1 cellular context compared by ENCODE assay signal in the genomic region with DNA sequence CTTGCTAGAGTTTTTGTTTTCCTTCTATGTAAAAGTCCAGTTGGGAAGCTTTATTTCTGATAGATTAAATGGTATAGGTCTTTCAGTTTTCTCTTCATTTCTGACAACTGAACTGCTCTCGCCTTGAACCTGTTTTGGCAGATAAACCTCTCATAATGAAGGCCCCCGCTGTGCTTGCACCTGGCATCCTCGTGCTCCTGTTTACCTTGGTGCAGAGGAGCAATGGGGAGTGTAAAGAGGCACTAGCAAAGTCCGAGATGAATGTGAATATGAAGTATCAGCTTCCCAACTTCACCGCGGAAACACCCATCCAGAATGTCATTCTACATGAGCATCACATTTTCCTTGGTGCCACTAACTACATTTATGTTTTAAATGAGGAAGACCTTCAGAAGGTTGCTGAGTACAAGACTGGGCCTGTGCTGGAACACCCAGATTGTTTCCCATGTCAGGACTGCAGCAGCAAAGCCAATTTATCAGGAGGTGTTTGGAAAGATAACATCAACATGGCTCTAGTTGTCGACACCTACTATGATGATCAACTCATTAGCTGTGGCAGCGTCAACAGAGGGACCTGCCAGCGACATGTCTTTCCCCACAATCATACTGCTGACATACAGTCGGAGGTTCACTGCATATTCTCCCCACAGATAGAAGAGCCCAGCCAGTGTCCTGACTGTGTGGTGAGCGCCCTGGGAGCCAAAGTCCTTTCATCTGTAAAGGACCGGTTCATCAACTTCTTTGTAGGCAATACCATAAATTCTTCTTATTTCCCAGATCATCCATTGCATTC.
A peak's percentile ranks its signal among the peaks of the same experiment; 100 is the strongest.
TF ChIP-seq lines count a peak whose summit lies in the region.

No MANE protein-coding gene starts in this region.

TF ChIP-seq in HEK293, 187 proteins besides CTCF, POLR2A, EP300 and RAD21 (continued from another document):
- TF ChIP-seq, protein P1, sequence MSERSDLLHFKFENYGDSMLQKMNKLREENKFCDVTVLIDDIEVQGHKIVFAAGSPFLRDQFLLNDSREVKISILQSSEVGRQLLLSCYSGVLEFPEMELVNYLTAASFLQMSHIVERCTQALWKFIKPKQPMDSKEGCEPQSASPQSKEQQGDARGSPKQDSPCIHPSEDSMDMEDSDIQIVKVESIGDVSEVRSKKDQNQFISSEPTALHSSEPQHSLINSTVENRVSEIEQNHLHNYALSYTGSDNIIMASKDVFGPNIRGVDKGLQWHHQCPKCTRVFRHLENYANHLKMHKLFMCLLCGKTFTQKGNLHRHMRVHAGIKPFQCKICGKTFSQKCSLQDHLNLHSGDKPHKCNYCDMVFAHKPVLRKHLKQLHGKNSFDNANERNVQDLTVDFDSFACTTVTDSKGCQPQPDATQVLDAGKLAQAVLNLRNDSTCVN (tag by site-specific recombination; optimal IDR thresholded peaks at IDR 0.05): no peak
- TF ChIP-seq ZIC2 (tag by site-specific recombination; IDR thresholded peaks at IDR 0.05): peak; percentile 25; the same call in 1 of the 2 replicates
- peak; percentile 100 for TF ChIP-seq ZNF2 (tag by site-specific recombination; IDR thresholded peaks at IDR 0.05)
- TF ChIP-seq ZNF112 (tag by site-specific recombination; IDR thresholded peaks at IDR 0.05): no peak
- no peak for TF ChIP-seq ZBTB20 (tag by site-specific recombination; IDR thresholded peaks at IDR 0.05)
- TF ChIP-seq, protein P2, sequence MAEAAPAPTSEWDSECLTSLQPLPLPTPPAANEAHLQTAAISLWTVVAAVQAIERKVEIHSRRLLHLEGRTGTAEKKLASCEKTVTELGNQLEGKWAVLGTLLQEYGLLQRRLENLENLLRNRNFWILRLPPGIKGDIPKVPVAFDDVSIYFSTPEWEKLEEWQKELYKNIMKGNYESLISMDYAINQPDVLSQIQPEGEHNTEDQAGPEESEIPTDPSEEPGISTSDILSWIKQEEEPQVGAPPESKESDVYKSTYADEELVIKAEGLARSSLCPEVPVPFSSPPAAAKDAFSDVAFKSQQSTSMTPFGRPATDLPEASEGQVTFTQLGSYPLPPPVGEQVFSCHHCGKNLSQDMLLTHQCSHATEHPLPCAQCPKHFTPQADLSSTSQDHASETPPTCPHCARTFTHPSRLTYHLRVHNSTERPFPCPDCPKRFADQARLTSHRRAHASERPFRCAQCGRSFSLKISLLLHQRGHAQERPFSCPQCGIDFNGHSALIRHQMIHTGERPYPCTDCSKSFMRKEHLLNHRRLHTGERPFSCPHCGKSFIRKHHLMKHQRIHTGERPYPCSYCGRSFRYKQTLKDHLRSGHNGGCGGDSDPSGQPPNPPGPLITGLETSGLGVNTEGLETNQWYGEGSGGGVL (tag by site-specific recombination; IDR thresholded peaks at IDR 0.05): no peak
- no peak for TF ChIP-seq ZNF221 (tag by site-specific recombination; IDR thresholded peaks at IDR 0.05; ENCODE audit: borderline replicate concordance)
- TF ChIP-seq ZNF10 (tag by site-specific recombination; IDR thresholded peaks at IDR 0.05): no peak
- TF ChIP-seq ZNF529 (tag by site-specific recombination; IDR thresholded peaks at IDR 0.05; ENCODE audit: insufficient replicate concordance): no peak
- TF ChIP-seq ZNF214 (tag by site-specific recombination; IDR thresholded peaks at IDR 0.05; ENCODE audit: borderline replicate concordance): no peak
- TF ChIP-seq, protein P3, sequence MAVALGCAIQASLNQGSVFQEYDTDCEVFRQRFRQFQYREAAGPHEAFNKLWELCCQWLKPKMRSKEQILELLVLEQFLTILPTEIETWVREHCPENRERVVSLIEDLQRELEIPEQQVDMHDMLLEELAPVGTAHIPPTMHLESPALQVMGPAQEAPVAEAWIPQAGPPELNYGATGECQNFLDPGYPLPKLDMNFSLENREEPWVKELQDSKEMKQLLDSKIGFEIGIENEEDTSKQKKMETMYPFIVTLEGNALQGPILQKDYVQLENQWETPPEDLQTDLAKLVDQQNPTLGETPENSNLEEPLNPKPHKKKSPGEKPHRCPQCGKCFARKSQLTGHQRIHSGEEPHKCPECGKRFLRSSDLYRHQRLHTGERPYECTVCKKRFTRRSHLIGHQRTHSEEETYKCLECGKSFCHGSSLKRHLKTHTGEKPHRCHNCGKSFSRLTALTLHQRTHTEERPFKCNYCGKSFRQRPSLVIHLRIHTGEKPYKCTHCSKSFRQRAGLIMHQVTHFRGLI (tag by site-specific recombination; IDR thresholded peaks at IDR 0.05): no peak
- no peak; the same call in 1 of the 2 replicates for TF ChIP-seq FEZF1 (tag by site-specific recombination; IDR thresholded peaks at IDR 0.05)
